ENCODE assay signal across 1 cellular context in the genomic region with DNA sequence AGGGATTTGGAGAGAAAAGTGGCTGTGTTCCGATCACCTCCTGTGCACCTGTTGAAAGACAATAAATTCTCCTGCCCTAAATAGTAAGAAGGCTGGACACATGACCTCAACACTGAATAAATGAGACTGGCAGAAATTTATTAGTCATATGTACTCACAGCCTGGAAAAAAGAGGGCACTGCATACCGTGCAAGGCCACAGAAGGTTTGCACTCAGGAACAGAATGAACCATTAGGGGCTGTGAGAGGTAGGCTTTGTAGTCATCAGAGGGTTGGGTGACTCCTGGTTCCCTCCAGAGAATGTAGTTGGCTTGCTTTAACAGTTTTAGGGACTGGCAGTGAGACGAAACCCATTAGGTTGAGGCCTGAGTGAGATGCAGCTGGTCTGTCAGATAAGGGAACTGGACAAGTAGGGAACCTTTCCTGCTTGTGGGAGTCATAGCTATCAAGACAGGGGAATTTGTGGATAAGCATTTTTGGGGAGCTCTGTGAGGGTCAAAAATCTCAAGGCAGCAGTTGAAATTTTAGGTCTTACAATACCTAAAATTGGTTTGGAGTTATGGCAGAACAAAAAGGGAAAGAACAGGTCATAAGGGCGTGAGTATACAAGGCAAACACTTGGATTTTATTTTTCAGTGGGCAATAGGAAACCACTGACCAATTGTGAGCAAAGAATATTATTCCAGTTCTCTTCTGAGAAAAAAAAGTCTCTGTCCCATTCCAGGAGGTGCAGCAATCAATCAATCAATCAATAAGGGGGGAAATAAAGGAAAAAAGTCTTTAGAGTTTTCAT.
A peak's percentile ranks its signal among the peaks of the same experiment; 100 is the strongest.
TF ChIP-seq lines count a peak whose summit lies in the region.

No MANE protein-coding gene starts in this region.

TF ChIP-seq in K562, 482 proteins besides CTCF, POLR2A, EP300 and RAD21 (continued from another document and continues in another):
- peak; percentile 60 to 81; a peak in 3 of 4 replicates for TF ChIP-seq MLLT1 (IDR thresholded peaks at IDR 0.05)
- TF ChIP-seq ZNF12 (CRISPR knock-in tag; IDR thresholded peaks at IDR 0.05): no peak
- TF ChIP-seq POLR3G (IDR thresholded peaks at IDR 0.05; ENCODE audit: extremely low read depth, insufficient read length, insufficient replicate concordance): no peak
- peak; percentile 78; the same call in 1 of the 2 replicates for TF ChIP-seq ZBED1 (IDR thresholded peaks at IDR 0.05)
- TF ChIP-seq TAF1 (IDR thresholded peaks at IDR 0.05; ENCODE audit: control insufficient read depth, extremely low read depth, insufficient read depth, low read length, severe bottlenecking): peak; percentile 57
- TF ChIP-seq HOXB6 (CRISPR knock-in tag; IDR thresholded peaks at IDR 0.05; ENCODE audit: borderline replicate concordance): no peak
- TF ChIP-seq MCM3 (IDR thresholded peaks at IDR 0.05): no peak
- TF ChIP-seq HDGF (IDR thresholded peaks at IDR 0.05): 0 out of 2 replicates have a peak, but pooled peaks have one; percentile 51
- TF ChIP-seq MEF2A (IDR thresholded peaks at IDR 0.05; ENCODE audit: control insufficient read depth, low read depth, low read length): no peak
- 0 out of 2 replicates have a peak, but pooled peaks have one; percentile 48 for TF ChIP-seq SMAD3 (CRISPR knock-in tag; conservative IDR thresholded peaks at IDR 0.05)
- no peak for TF ChIP-seq RHOXF2B (CRISPR knock-in tag; conservative IDR thresholded peaks at IDR 0.05)
- peak; percentile 32; the same call in 1 of the 2 replicates for TF ChIP-seq MECOM (CRISPR knock-in tag; IDR thresholded peaks at IDR 0.05)
- no peak for TF ChIP-seq ZKSCAN8 (CRISPR knock-in tag; IDR thresholded peaks at IDR 0.05)
- peak in 1 of 2 experiments; percentile 66; a peak in 1 of 4 replicates for TF ChIP-seq SRF (CRISPR knock-in tag; IDR thresholded peaks at IDR 0.05)
- no peak for TF ChIP-seq ZNF184 (CRISPR knock-in tag; IDR thresholded peaks at IDR 0.05)
- TF ChIP-seq PHF20 (IDR thresholded peaks at IDR 0.05; ENCODE audit: partially characterized antibody): no peak
- no peak for TF ChIP-seq ZSCAN29 (IDR thresholded peaks at IDR 0.05)
- 0 out of 2 replicates have a peak, but pooled peaks have one; percentile 51 for TF ChIP-seq VEZF1 (CRISPR knock-in tag; IDR thresholded peaks at IDR 0.05)
- TF ChIP-seq TGIF2 (CRISPR knock-in tag; IDR thresholded peaks at IDR 0.05): no peak
- TF ChIP-seq RBM22 (IDR thresholded peaks at IDR 0.05; ENCODE audit: low read depth, low read length, poor library complexity, severe bottlenecking): no peak
- TF ChIP-seq TCF7L2 (IDR thresholded peaks at IDR 0.05; ENCODE audit: low read depth, low read length): peak; percentile 82
- no peak for TF ChIP-seq ZFP1 (CRISPR knock-in tag; IDR thresholded peaks at IDR 0.05)
- TF ChIP-seq ZNF23 (CRISPR knock-in tag; IDR thresholded peaks at IDR 0.05): no peak
- 0 out of 2 replicates have a peak, but pooled peaks have one; percentile 10 for TF ChIP-seq NR4A1 (CRISPR knock-in tag; IDR thresholded peaks at IDR 0.05)
- TF ChIP-seq NR4A1 (tag; IDR thresholded peaks at IDR 0.05): no peak
- peak; percentile 82 for TF ChIP-seq NEUROD1 (IDR thresholded peaks at IDR 0.05; ENCODE audit: borderline replicate concordance, low read depth, low read length, partially characterized antibody)
- TF ChIP-seq ZNF175 (CRISPR knock-in tag; IDR thresholded peaks at IDR 0.05; ENCODE audit: low read depth): 0 out of 2 replicates have a peak, but pooled peaks have one; percentile 36
- no peak for TF ChIP-seq MTF1 (CRISPR knock-in tag; IDR thresholded peaks at IDR 0.05; ENCODE audit: borderline replicate concordance)
- peak; percentile 84 for TF ChIP-seq DACH1 (IDR thresholded peaks at IDR 0.05; ENCODE audit: partially characterized antibody)
- no peak for TF ChIP-seq NCOA6 (IDR thresholded peaks at IDR 0.05)
- no peak for TF ChIP-seq ZNF609 (CRISPR knock-in tag; IDR thresholded peaks at IDR 0.05; ENCODE audit: borderline replicate concordance)
- TF ChIP-seq ZNF354B (CRISPR knock-in tag; IDR thresholded peaks at IDR 0.05): peak; percentile 55; the same call in 1 of the 2 replicates
- no peak for TF ChIP-seq BRF1 (IDR thresholded peaks at IDR 0.05; ENCODE audit: borderline replicate concordance, extremely low read depth, insufficient read length)
- no peak for TF ChIP-seq TRIM28 (IDR thresholded peaks at IDR 0.05)
- TF ChIP-seq EGR1 (conservative IDR thresholded peaks at IDR 0.05): no peak
- TF ChIP-seq RFX5 (IDR thresholded peaks at IDR 0.05; ENCODE audit: low read depth, low read length): no peak
- TF ChIP-seq, protein P1, sequence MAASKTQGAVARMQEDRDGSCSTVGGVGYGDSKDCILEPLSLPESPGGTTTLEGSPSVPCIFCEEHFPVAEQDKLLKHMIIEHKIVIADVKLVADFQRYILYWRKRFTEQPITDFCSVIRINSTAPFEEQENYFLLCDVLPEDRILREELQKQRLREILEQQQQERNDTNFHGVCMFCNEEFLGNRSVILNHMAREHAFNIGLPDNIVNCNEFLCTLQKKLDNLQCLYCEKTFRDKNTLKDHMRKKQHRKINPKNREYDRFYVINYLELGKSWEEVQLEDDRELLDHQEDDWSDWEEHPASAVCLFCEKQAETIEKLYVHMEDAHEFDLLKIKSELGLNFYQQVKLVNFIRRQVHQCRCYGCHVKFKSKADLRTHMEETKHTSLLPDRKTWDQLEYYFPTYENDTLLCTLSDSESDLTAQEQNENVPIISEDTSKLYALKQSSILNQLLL (CRISPR knock-in tag; IDR thresholded peaks at IDR 0.05; ENCODE audit: borderline replicate concordance): no peak
- no peak for TF ChIP-seq FOXJ2 (tag; IDR thresholded peaks at IDR 0.05)
- no peak for TF ChIP-seq ZNF778 (CRISPR knock-in tag; IDR thresholded peaks at IDR 0.05)
- TF ChIP-seq PHB2 (IDR thresholded peaks at IDR 0.05; ENCODE audit: low read depth): peak; percentile 87
- TF ChIP-seq, protein P2, sequence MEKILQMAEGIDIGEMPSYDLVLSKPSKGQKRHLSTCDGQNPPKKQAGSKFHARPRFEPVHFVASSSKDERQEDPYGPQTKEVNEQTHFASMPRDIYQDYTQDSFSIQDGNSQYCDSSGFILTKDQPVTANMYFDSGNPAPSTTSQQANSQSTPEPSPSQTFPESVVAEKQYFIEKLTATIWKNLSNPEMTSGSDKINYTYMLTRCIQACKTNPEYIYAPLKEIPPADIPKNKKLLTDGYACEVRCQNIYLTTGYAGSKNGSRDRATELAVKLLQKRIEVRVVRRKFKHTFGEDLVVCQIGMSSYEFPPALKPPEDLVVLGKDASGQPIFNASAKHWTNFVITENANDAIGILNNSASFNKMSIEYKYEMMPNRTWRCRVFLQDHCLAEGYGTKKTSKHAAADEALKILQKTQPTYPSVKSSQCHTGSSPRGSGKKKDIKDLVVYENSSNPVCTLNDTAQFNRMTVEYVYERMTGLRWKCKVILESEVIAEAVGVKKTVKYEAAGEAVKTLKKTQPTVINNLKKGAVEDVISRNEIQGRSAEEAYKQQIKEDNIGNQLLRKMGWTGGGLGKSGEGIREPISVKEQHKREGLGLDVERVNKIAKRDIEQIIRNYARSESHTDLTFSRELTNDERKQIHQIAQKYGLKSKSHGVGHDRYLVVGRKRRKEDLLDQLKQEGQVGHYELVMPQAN (IDR thresholded peaks at IDR 0.05; ENCODE audit: borderline replicate concordance): 0 out of 2 replicates have a peak, but pooled peaks have one; percentile 2
- no peak for TF ChIP-seq KLF13 (tag; IDR thresholded peaks at IDR 0.05; ENCODE audit: borderline replicate concordance, low read depth)
- peak; percentile 70 for TF ChIP-seq CXXC5 (CRISPR knock-in tag; IDR thresholded peaks at IDR 0.05)
- no peak for TF ChIP-seq SREBF2 (CRISPR knock-in tag; IDR thresholded peaks at IDR 0.05)
- peak; percentile 42 for TF ChIP-seq RBFOX2 (IDR thresholded peaks at IDR 0.05; ENCODE audit: low read depth, low read length)
- TF ChIP-seq TAL1 (IDR thresholded peaks at IDR 0.05): peak; percentile 95
- TF ChIP-seq, protein P3, sequence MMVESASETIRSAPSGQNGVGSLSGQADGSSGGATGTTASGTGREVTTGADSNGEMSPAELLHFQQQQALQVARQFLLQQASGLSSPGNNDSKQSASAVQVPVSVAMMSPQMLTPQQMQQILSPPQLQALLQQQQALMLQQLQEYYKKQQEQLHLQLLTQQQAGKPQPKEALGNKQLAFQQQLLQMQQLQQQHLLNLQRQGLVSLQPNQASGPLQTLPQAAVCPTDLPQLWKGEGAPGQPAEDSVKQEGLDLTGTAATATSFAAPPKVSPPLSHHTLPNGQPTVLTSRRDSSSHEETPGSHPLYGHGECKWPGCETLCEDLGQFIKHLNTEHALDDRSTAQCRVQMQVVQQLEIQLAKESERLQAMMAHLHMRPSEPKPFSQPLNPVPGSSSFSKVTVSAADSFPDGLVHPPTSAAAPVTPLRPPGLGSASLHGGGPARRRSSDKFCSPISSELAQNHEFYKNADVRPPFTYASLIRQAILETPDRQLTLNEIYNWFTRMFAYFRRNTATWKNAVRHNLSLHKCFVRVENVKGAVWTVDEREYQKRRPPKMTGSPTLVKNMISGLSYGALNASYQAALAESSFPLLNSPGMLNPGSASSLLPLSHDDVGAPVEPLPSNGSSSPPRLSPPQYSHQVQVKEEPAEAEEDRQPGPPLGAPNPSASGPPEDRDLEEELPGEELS (CRISPR knock-in tag; IDR thresholded peaks at IDR 0.05; ENCODE audit: borderline replicate concordance): no peak
- peak; percentile 96 for TF ChIP-seq CBFA2T2 (conservative IDR thresholded peaks at IDR 0.05)
- TF ChIP-seq, protein P4, sequence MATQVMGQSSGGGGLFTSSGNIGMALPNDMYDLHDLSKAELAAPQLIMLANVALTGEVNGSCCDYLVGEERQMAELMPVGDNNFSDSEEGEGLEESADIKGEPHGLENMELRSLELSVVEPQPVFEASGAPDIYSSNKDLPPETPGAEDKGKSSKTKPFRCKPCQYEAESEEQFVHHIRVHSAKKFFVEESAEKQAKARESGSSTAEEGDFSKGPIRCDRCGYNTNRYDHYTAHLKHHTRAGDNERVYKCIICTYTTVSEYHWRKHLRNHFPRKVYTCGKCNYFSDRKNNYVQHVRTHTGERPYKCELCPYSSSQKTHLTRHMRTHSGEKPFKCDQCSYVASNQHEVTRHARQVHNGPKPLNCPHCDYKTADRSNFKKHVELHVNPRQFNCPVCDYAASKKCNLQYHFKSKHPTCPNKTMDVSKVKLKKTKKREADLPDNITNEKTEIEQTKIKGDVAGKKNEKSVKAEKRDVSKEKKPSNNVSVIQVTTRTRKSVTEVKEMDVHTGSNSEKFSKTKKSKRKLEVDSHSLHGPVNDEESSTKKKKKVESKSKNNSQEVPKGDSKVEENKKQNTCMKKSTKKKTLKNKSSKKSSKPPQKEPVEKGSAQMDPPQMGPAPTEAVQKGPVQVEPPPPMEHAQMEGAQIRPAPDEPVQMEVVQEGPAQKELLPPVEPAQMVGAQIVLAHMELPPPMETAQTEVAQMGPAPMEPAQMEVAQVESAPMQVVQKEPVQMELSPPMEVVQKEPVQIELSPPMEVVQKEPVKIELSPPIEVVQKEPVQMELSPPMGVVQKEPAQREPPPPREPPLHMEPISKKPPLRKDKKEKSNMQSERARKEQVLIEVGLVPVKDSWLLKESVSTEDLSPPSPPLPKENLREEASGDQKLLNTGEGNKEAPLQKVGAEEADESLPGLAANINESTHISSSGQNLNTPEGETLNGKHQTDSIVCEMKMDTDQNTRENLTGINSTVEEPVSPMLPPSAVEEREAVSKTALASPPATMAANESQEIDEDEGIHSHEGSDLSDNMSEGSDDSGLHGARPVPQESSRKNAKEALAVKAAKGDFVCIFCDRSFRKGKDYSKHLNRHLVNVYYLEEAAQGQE (CRISPR knock-in tag; IDR thresholded peaks at IDR 0.05; ENCODE audit: low read depth): 0 out of 2 replicates have a peak, but pooled peaks have one; percentile 19
